In the genomic region with DNA sequence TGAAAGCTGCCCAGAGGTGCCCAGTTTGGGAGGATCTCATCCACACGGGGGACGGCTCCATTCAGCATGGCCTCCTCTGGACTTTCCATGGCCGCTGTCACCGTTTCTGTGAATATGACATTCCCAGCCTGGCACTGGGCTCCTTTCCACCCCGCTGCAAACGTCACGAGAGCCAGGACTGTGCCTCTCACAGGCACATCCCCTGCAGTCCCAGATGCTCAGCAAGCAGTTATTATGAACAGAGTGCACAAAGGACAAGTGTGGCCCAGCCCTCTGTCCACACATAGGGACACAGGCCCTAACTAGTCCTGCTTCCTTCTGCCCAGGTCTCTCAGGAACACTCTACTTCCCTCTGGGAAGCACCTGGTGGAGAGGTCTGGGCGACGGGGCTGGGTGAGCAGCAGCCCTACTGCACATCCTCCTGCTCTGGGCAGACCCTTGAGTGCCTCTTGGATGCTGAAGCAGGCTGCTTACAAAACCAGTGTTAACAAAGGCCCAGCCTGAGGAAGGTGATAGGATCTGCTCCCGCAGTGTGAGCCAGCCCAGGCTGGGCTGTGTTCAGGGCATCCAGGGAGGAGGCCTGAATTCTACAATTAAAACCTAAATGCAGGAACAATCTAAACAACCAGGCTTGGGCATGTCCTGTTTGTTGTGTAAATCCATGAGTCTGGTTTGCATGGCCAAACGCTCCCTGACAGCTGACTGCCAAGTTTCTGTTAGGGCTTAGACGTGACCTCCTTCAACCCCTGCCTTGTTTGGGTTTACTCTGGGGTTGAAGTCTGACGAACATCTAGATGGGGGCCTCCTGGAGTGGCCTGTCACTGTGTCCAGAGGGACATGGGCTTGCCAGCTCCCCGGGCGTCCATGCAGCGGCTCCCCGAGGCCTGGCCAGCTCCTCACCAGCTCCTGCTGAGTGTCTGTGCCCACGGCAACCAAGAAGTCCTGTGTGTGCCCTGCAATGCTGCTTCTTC, we compare ENCODE assay signal across 12 cellular contexts.
A peak's percentile ranks its signal among the peaks of the same experiment; 100 is the strongest.
DNase-seq lines count a peak whose midpoint lies in the region; ATAC-seq and TF ChIP-seq lines count a peak whose summit lies in the region.
"Had no signal": no experiment of that assay in that cellular context is flagged by ENCODE, and none has a peak within 500 bp of the region (broad histone marks: within the 10 kb centered on the region; RNA-seq: fewer than 3 reads in every experiment).

No MANE protein-coding gene starts in this region.

- no peaks in the 10 kb centered on the region for H3K27me3 ChIP-seq in BLaER1 treated with 17β-estradiol and CSF1 and Interleukin-3, amounts not matched to agents 10 nM and 100 nM
- H3K27me3 ChIP-seq in esophagus squamous epithelium (no peaks in the 10 kb centered on the region), neuronal stem cell (ENCODE audit: control insufficient read depth in 3 of 3, insufficient read depth in 3 of 3, low read depth in 1 of 3, low read length in 3 of 3) (no peaks in the 10 kb centered on the region)
- H3K27me3 ChIP-seq: ascending aorta had no signal

- no peaks in the 10 kb centered on the region for H3K79me1 ChIP-seq in neuronal stem cell (ENCODE audit: low read depth, low read length)

- no peak overlapping the region; a peak in 1 of 20 replicates for H3K4me3 ChIP-seq in BLaER1 treated with 17β-estradiol and CSF1 and Interleukin-3, amounts not matched to agents 10 nM and 100 nM
- H3K4me3 ChIP-seq in esophagus squamous epithelium (no peak overlapping the region), neuronal stem cell (ENCODE audit: low read length in 2 of 2) (no peak overlapping the region)
- H3K4me3 ChIP-seq: ascending aorta had no signal

- H3K4me2 ChIP-seq in BLaER1 treated with 17β-estradiol and CSF1 and Interleukin-3, amounts not matched to agents 10 nM and 100 nM: peak overlapping the region; percentile 2 to 94 (median 81); a peak in 18 of 22 replicates
- no peak overlapping the region for H3K4me2 ChIP-seq in neuronal stem cell (ENCODE audit: insufficient read depth, low read length, poor library complexity, severe bottlenecking)

- POLR2A ChIA-PET in GM10248 (lab: Yijun Ruan, JAX): no interaction called here

- H4K91ac ChIP-seq in neuronal stem cell (ENCODE audit: low read depth, low read length, poor library complexity): no peak overlapping the region

- peaks cover 13 to 97% (median 85%) of the 10 kb centered on the region in 10 experiments for H3K4me1 ChIP-seq in BLaER1 treated with 17β-estradiol and CSF1 and Interleukin-3, amounts not matched to agents 10 nM and 100 nM
- H3K4me1 ChIP-seq in esophagus squamous epithelium (peaks cover 35 to 68% (median 40%) of the 10 kb centered on the region in 3 donors), neuronal stem cell (ENCODE audit: control insufficient read depth in 2 of 2, insufficient read depth in 1 of 2, low read depth in 1 of 2, low read length in 2 of 2) (peaks cover 0 to 4% of the 10 kb centered on the region in 2 donors)
- H3K4me1 ChIP-seq: ascending aorta had no signal

- intact Hi-C loops in esophagus squamous epithelium (cut with DNase I): no loop called here

- CTCF ChIA-PET in GM10248 (lab: Yijun Ruan, JAX): interaction anchor here (1.4 kb wide), 1 partner anchor 272 kb away, joined by 3 read pairs; no protein-coding TSS in a partner anchor

- H2BK15ac ChIP-seq in neuronal stem cell (ENCODE audit: low read length): no peak overlapping the region

- peak; percentile 12 for DNase-seq in NCI-H187 treated with DMSO at 0.1 percent for 48 hours (lab: John Stamatoyannopoulos, UW)
- DNase-seq in esophagus squamous epithelium (lab: John Stamatoyannopoulos, UW): no peak
- DNase-seq in neuronal stem cell (ENCODE audit: low spot score): no peak
- DNase-seq in GM10248 (ENCODE audit: extremely low spot score): no peak
- DNase-seq in stimulated activated naive CD4-positive, alpha-beta T cell (lab: John Stamatoyannopoulos, UW): no peak
- DNase-seq in ACHN: no peak
- DNase-seq: activated CD4-positive, alpha-beta T cell treated with anti-CD3 and anti-CD28 coated beads for 1 hour; CD4-positive, CD25-positive, alpha-beta regulatory T cell; GOT3 had no signal

- peak overlapping the region; percentile 1 for H2AFZ ChIP-seq in neuronal stem cell (ENCODE audit: low read length)

- H3K14ac ChIP-seq in neuronal stem cell (ENCODE audit: low read length): no peak overlapping the region

- peak overlapping the region; percentile 84 for H4K8ac ChIP-seq in neuronal stem cell (ENCODE audit: low read depth, low read length)

- H3K23ac ChIP-seq in neuronal stem cell (ENCODE audit: low read depth, low read length, poor library complexity): no peak overlapping the region

- ATAC-seq in GM21381 (IDR thresholded peaks at IDR 0.05; ENCODE audit: unreplicated experiment): no peak

- no peak for TF ChIP-seq CTCF in esophagus squamous epithelium (IDR thresholded peaks at IDR 0.05)
- no peak for TF ChIP-seq CTCF in GM10248 (IDR thresholded peaks at IDR 0.05; ENCODE audit: control extremely low read depth, extremely low read depth, low read depth, missing control alignments)

- H3K9ac ChIP-seq in BLaER1 treated with 17β-estradiol and CSF1 and Interleukin-3, amounts not matched to agents 10 nM and 100 nM: peak overlapping the region in 4 of 11 experiments; percentile 18 to 45 (median 34); a peak in 10 of 22 replicates
- no peak overlapping the region for H3K9ac ChIP-seq in neuronal stem cell (ENCODE audit: low read depth, low read length, poor library complexity)

- no peaks in the 10 kb centered on the region for H3K36me3 ChIP-seq in BLaER1 treated with 17β-estradiol and CSF1 and Interleukin-3, amounts not matched to agents 10 nM and 100 nM
- no peaks in the 10 kb centered on the region for H3K36me3 ChIP-seq in esophagus squamous epithelium
- no peaks in the 10 kb centered on the region for H3K36me3 ChIP-seq in neuronal stem cell (replicated peaks in 1 of 2; ENCODE audit: control insufficient read depth in 2 of 2, insufficient read depth in 2 of 2, low read length in 2 of 2)
- H3K36me3 ChIP-seq: ascending aorta had no signal

- no peaks in the 10 kb centered on the region for H3K9me3 ChIP-seq in BLaER1 treated with 17β-estradiol and CSF1 and Interleukin-3, amounts not matched to agents 10 nM and 100 nM (replicated peaks in 1 of 11)
- H3K9me3 ChIP-seq in esophagus squamous epithelium (no peaks in the 10 kb centered on the region), neuronal stem cell (replicated peaks in 1 of 2; ENCODE audit: control insufficient read depth in 2 of 2, insufficient read depth in 1 of 2, low read depth in 1 of 2, low read length in 2 of 2) (no peaks in the 10 kb centered on the region)
- H3K9me3 ChIP-seq: ascending aorta had no signal

- H3K18ac ChIP-seq in neuronal stem cell (ENCODE audit: low read length): peak overlapping the region; percentile 74

- H2BK12ac ChIP-seq in neuronal stem cell (ENCODE audit: low read length): no peak overlapping the region

- in situ Hi-C loops in ACHN (cut with HindIII; ENCODE audit: low pct_ligation_motif_present, low pct_unique_long_range_greater_than_20kb, low sequenced_read_pairs): no loop called here

- H3K4ac ChIP-seq in neuronal stem cell (ENCODE audit: low read length): peak overlapping the region; percentile 26

- peak overlapping the region; percentile 53 for H2AK5ac ChIP-seq in neuronal stem cell (ENCODE audit: low read depth, low read length)

- H4K20me1 ChIP-seq in BLaER1 treated with 17β-estradiol and CSF1 and Interleukin-3, amounts not matched to agents 10 nM and 100 nM: no peaks in the 10 kb centered on the region

- H3K27ac ChIP-seq in BLaER1 treated with 17β-estradiol and CSF1 and Interleukin-3, amounts not matched to agents 10 nM and 100 nM: peak overlapping the region in 4 of 11 experiments; percentile 2 to 58 (median 34); a peak in 6 of 22 replicates
- H3K27ac ChIP-seq in esophagus squamous epithelium (peak overlapping the region; percentile 56 to 72 (median 68)), neuronal stem cell (replicated peaks; ENCODE audit: low read length) (no peak overlapping the region)

- TF ChIP-seq POLR2A in esophagus squamous epithelium (IDR thresholded peaks at IDR 0.05): no peak

- no peak overlapping the region for H2BK120ac ChIP-seq in neuronal stem cell (ENCODE audit: low read depth, low read length)

- 44 to 48% methylated on average over 14 to 16 of the region's 18 CpGs for WGBS in esophagus squamous epithelium, 2 donors
- no CpG with 5 or more reads among the region's 18 CpGs for WGBS in neuronal stem cell (ENCODE audit: extremely low coverage in 2 of 2, insufficient read length in 2 of 2, insufficient replicate concordance in 1 of 2), 2 donors

- no peak overlapping the region for H2BK5ac ChIP-seq in neuronal stem cell (ENCODE audit: low read length)
